ENCODE assay signal across 1 cellular context in genomic region chr16:1158456-1159324, GRCh38.
TF ChIP-seq lines count a peak whose summit lies in the region.

No MANE protein-coding gene starts in this region.

TF ChIP-seq in HepG2, 621 proteins besides CTCF, POLR2A, EP300 and RAD21 (continued from another document):
- TF ChIP-seq ZBTB10 (CRISPR knock-in tag; IDR thresholded peaks at IDR 0.05; ENCODE audit: borderline replicate concordance) (peak; percentile 43; the same call in 1 of the 2 replicates), ZNF879 (CRISPR knock-in tag; IDR thresholded peaks at IDR 0.05) (no peak)
